ENCODE assay signal across 11 cellular contexts in genomic region chr9:31137151-31137849, GRCh38.
DNase-seq lines count a peak whose midpoint lies in the region; ATAC-seq and TF ChIP-seq lines count a peak whose summit lies in the region.
"Had no signal": no experiment of that assay in that cellular context is flagged by ENCODE, and none has a peak within 500 bp of the region (broad histone marks: within the 10 kb centered on the region; RNA-seq: fewer than 3 reads in every experiment).

No MANE protein-coding gene starts in this region.

- no peaks in the 10 kb centered on the region for H3K9me3 ChIP-seq in HAP-1
- H3K9me3 ChIP-seq: vagina had no signal

- no peaks in the 10 kb centered on the region for H3K27me3 ChIP-seq in kidney epithelial cell (ENCODE audit: control insufficient read depth, insufficient read depth, low read length)
- no peaks in the 10 kb centered on the region for H3K27me3 ChIP-seq in HAP-1 (ENCODE audit: low read depth)
- H3K27me3 ChIP-seq: vagina had no signal

- H3K36me3 ChIP-seq in kidney epithelial cell (ENCODE audit: control insufficient read depth, insufficient read depth, low read length) (no peaks in the 10 kb centered on the region), HAP-1 (replicated peaks) (no peaks in the 10 kb centered on the region)
- H3K36me3 ChIP-seq: vagina had no signal

- DNase-seq in ACHN (peak; percentile 94), HT1080 (ENCODE audit: low read depth) (peak; percentile 99), amniotic epithelial cell (ENCODE audit: low read depth) (peak; percentile 98), kidney epithelial cell (ENCODE audit: low read depth) (peak; percentile 96), HAP-1 (ENCODE audit: low spot score in 2 of 2) (no peak), occipital lobe (lab: John Stamatoyannopoulos, UW) (no peak)
- DNase-seq in activated CD4-positive, alpha-beta T cell treated with anti-CD3 and anti-CD28 coated beads for 4 hours = no peak
- DNase-seq: NCI-H1092 treated with DMSO at 0.1 percent for 48 hours had no signal

- TF ChIP-seq CTCF in kidney epithelial cell (IDR thresholded peaks at IDR 0.05; ENCODE audit: insufficient read depth, low read length, poor library complexity, severe bottlenecking) = no peak

- H3K4me3 ChIP-seq in kidney epithelial cell (ENCODE audit: low read depth, low read length) = no peak overlapping the region
- no peak overlapping the region for H3K4me3 ChIP-seq in HAP-1
- H3K4me3 ChIP-seq: vagina had no signal

- peaks cover 2% of the 10 kb centered on the region; the same call in 1 of the 2 replicates for H3K4me1 ChIP-seq in HAP-1
- H3K4me1 ChIP-seq: parathyroid adenoma, vagina had no signal

- in situ Hi-C loops in ACHN (cut with HindIII; ENCODE audit: low pct_ligation_motif_present, low pct_unique_long_range_greater_than_20kb, low sequenced_read_pairs) (no loop called here), HAP-1 (cut with MboI; ENCODE audit: low sequenced_read_pairs) (no loop called here)

- ATAC-seq in GM21576 (IDR thresholded peaks at IDR 0.05; ENCODE audit: unreplicated experiment) = no peak

Comparison
In these comparisons a context has a peak if more than half of its experiments do, and no peak if none do; other contexts are left out.
1. DNase-seq: peak in ACHN (single experiment), HT1080 (single experiment), amniotic epithelial cell (single experiment) and kidney epithelial cell (single experiment); none in HAP-1 (0 of 2), occipital lobe (single experiment) and activated CD4-positive, alpha-beta T cell treated with anti-CD3 and anti-CD28 coated beads for 4 hours (0 of 2).